Comparison of ENCODE assay signal across 10 cellular contexts in the genomic region with DNA sequence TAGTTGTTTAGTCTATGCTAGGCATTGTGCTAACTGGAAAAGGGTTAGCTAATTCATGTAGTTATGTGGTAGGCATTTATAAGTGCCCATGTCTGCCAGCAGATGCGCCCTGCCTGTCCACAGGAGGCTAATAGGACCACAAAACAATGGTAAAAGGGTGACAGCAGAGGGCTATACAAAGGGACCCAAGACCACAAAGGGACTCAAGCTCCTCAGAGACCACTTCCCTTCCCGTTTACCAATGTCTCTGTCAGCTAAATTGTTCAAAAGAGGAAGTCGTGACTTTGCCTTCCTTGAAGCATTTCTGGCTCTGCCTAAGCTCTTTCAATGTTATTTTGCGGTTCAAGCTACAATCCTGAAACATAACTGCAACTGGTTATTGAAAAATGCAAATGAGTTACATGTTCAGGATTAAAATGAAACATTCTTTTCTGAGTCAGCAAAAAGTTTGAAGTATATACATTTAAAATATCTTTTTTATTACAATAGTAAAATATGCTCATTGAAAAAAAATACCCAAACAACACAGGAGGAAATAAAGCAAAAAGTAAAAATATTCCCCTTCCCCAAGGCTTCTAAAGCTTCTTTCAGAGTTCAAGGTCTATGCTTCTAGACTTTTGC.
DNase-seq lines count a peak whose midpoint lies in the region; ATAC-seq and TF ChIP-seq lines count a peak whose summit lies in the region.
"Had no signal": no experiment of that assay in that cellular context is flagged by ENCODE, and none has a peak within 500 bp of the region (broad histone marks: within the 10 kb centered on the region; RNA-seq: fewer than 3 reads in every experiment).

No MANE protein-coding gene starts in this region.

- POLR2A ChIA-PET in CD4-positive, alpha-beta T cell (lab: Charles Lee), result no interaction called here

- H3K27me3 ChIP-seq in KMS-11 (ENCODE audit: insufficient read depth, low read depth), result no peaks in the 10 kb centered on the region
- no peaks in the 10 kb centered on the region for H3K27me3 ChIP-seq in Peyer's patch
- no peaks in the 10 kb centered on the region for H3K27me3 ChIP-seq in CD4-positive, alpha-beta T cell (ENCODE audit: control insufficient read depth, insufficient read depth, low read length)

- ATAC-seq in GM21390 (IDR thresholded peaks at IDR 0.05; ENCODE audit: unreplicated experiment), result peak; percentile 94
- ATAC-seq in activated T-cell treated with anti-CD3 and anti-CD28 coated beads, Interleukin-2, amount 50 U/mL, for 72 hours (replicated peaks in 1 of 2), result peak; percentile 44 to 80
- ATAC-seq in GM19328 (IDR thresholded peaks at IDR 0.05; ENCODE audit: unreplicated experiment), result no peak
- no peak for ATAC-seq in CD4-positive, alpha-beta T cell (ENCODE audit: poor library complexity)

- H3K27me3 Mint-ChIP-seq in activated T-cell treated with anti-CD3 and anti-CD28 coated beads, Interleukin-2, amount 50 U/mL, for 72 hours (ENCODE audit: low read depth), result peaks cover 21% of the 10 kb centered on the region
- H3K27me3 Mint-ChIP-seq in CD4-positive, alpha-beta T cell, result no peaks in the 10 kb centered on the region

- peak; percentile 22 for DNase-seq in CMK (ENCODE audit: low read depth)
- peak in 1 of 2 donors; percentile 8 for DNase-seq in activated T-cell treated with anti-CD3 and anti-CD28 coated beads, Interleukin-2, amount 50 U/mL, for 72 hours
- no peak for DNase-seq in Peyer's patch
- DNase-seq in NCI-H345 treated with DMSO at 0.1 percent for 48 hours (lab: John Stamatoyannopoulos, UW; ENCODE audit: unreplicated experiment), result no peak
- DNase-seq in CD4-positive, alpha-beta T cell, result no peak
- DNase-seq: COR-L47 had no signal

- no peaks in the 10 kb centered on the region for H3K79me2 ChIP-seq in KMS-11 (ENCODE audit: insufficient read depth, low read depth)

- intact Hi-C loops in CD4-positive, alpha-beta T cell (cut with DNase I, micrococcal nuclease), result no loop called here

- CTCF ChIA-PET in CD4-positive, alpha-beta T cell (lab: Charles Lee), result no interaction called here

- no peak for TF ChIP-seq CTCF in KMS-11 (conservative IDR thresholded peaks at IDR 0.05; ENCODE audit: low read depth, low read length)
- no peak for TF ChIP-seq CTCF in Peyer's patch (IDR thresholded peaks at IDR 0.05)
- no peak for TF ChIP-seq CTCF in CD4-positive, alpha-beta T cell (IDR thresholded peaks at IDR 0.05)

- no peak overlapping the region for H3K4me3 Mint-ChIP-seq in activated T-cell treated with anti-CD3 and anti-CD28 coated beads, Interleukin-2, amount 50 U/mL, for 72 hours
- no peak overlapping the region for H3K4me3 Mint-ChIP-seq in CD4-positive, alpha-beta T cell
- H3K4me3 Mint-ChIP-seq: activated naive CD4-positive, alpha-beta T cell treated with anti-CD3 and anti-CD28 coated beads, Interleukin-2, amount 50 U/mL, for 24 hours had no signal

- no peaks in the 10 kb centered on the region for H3K9me3 Mint-ChIP-seq in activated T-cell treated with anti-CD3 and anti-CD28 coated beads, Interleukin-2, amount 50 U/mL, for 72 hours
- H3K9me3 Mint-ChIP-seq in CD4-positive, alpha-beta T cell, result no peaks in the 10 kb centered on the region
- H3K9me3 Mint-ChIP-seq: activated naive CD4-positive, alpha-beta T cell treated with anti-CD3 and anti-CD28 coated beads, Interleukin-2, amount 50 U/mL, for 24 hours had no signal

- peaks cover 24% of the 10 kb centered on the region for H3K4me1 ChIP-seq in KMS-11 (ENCODE audit: low read depth, poor library complexity, severe bottlenecking)
- no peaks in the 10 kb centered on the region for H3K4me1 ChIP-seq in Peyer's patch

- TF ChIP-seq POLR2A in Peyer's patch (IDR thresholded peaks at IDR 0.05), result no peak

- H3K36me3 ChIP-seq in KMS-11 (ENCODE audit: insufficient read depth) (no peaks in the 10 kb centered on the region), Peyer's patch (no peaks in the 10 kb centered on the region)

- no peak overlapping the region for H3K27ac Mint-ChIP-seq in activated T-cell treated with anti-CD3 and anti-CD28 coated beads, Interleukin-2, amount 50 U/mL, for 72 hours
- no peak overlapping the region for H3K27ac Mint-ChIP-seq in CD4-positive, alpha-beta T cell
- H3K27ac Mint-ChIP-seq: activated naive CD4-positive, alpha-beta T cell treated with anti-CD3 and anti-CD28 coated beads, Interleukin-2, amount 50 U/mL, for 24 hours had no signal

- H3K4me3 ChIP-seq in KMS-11 (IDR thresholded peaks at IDR 0.05; ENCODE audit: insufficient read depth, low read depth, low read length) (no peak overlapping the region), Peyer's patch (no peak overlapping the region)

- no peak overlapping the region for H2AFZ ChIP-seq in KMS-11 (ENCODE audit: low read depth)

- H3K4me2 ChIP-seq in KMS-11, result peak overlapping the region; percentile 49

- H3K4me1 Mint-ChIP-seq in activated T-cell treated with anti-CD3 and anti-CD28 coated beads, Interleukin-2, amount 50 U/mL, for 72 hours (ENCODE audit: low read depth), result peaks cover 17% of the 10 kb centered on the region
- peaks cover 9% of the 10 kb centered on the region for H3K4me1 Mint-ChIP-seq in CD4-positive, alpha-beta T cell (ENCODE audit: low read depth)

- H3K9ac ChIP-seq in KMS-11, result no peak overlapping the region

- H3K9me3 ChIP-seq in Peyer's patch, result no peaks in the 10 kb centered on the region
- H3K9me3 ChIP-seq in CD4-positive, alpha-beta T cell (ENCODE audit: control insufficient read depth, low read length), result no peaks in the 10 kb centered on the region

- no peaks in the 10 kb centered on the region for H3K36me3 Mint-ChIP-seq in activated T-cell treated with anti-CD3 and anti-CD28 coated beads, Interleukin-2, amount 50 U/mL, for 72 hours (ENCODE audit: insufficient read depth in 2 of 2)
- H3K36me3 Mint-ChIP-seq in CD4-positive, alpha-beta T cell (ENCODE audit: low read depth), result no peaks in the 10 kb centered on the region
- H3K36me3 Mint-ChIP-seq: activated naive CD4-positive, alpha-beta T cell treated with anti-CD3 and anti-CD28 coated beads, Interleukin-2, amount 50 U/mL, for 24 hours had no signal

- no peaks in the 10 kb centered on the region for H4K20me1 ChIP-seq in KMS-11 (ENCODE audit: insufficient read depth)

- peak overlapping the region; percentile 30; the same call in 1 of the 2 replicates for H3K27ac ChIP-seq in KMS-11
- H3K27ac ChIP-seq in Peyer's patch, result no peak overlapping the region
- H3K27ac ChIP-seq in CD4-positive, alpha-beta T cell (ENCODE audit: low read depth, low read length), result no peak overlapping the region

Comparison
In these comparisons a context has a peak if more than half of its experiments do, and no peak if none do; other contexts are left out.
1. ATAC-seq: peak in GM21390 (single experiment) and activated T-cell treated with anti-CD3 and anti-CD28 coated beads, Interleukin-2, amount 50 U/mL, for 72 hours (2 of 2); none in GM19328 (single experiment) and CD4-positive, alpha-beta T cell (single experiment).